ENCODE assay signal across 16 cellular contexts in the genomic region with DNA sequence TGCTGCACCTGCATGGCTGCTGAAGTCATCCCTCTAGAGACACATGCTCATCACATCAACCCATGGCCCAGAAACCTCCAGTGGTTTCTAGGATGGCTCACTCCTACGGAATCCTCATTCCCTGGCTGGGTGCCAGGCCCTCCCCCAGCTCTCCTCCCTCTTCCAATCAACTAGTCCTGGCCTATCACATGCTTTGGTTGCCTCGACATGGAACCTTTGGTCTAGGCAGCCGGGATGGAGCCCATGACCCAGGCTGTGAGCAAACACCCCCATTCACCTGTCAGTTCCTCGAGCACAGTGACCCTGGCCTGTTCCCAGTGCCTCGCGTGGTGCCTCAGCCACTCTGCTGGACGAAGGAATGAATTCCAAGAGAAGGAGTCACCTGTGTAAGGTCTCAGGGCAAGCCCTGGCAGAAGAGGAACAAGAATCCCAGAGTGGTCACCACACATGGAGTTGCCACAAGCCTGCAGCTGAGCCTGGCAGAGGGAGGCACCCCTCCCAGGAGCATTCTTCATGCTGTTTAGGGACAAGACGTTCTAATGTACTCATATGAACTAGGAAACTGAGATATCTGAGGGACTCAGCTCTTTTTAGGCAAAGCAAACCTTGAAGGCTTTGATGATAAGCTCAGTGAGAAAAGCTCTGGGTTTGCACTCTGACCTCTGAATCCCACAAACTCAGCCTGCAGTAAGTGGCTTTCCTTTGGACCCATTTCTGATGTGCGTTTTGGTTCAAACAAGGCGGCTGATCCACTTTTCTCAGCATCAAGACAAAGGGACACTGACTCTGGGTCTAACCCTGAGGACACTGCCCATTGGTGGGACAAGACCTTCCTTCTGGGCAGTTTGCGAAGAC. TPM values are rescaled to one million over a fixed set of nuclear protein-coding genes. Genes with fewer than 3 reads are reported as not detected.
DNase-seq lines count a peak whose midpoint lies in the region; ATAC-seq, FAIRE-seq and TF ChIP-seq lines count a peak whose summit lies in the region.
"Had no signal": no experiment of that assay in that cellular context is flagged by ENCODE, and none has a peak within 500 bp of the region (broad histone marks: within the 10 kb centered on the region; RNA-seq: fewer than 3 reads in every experiment).

No MANE protein-coding gene starts in this region.

- TF ChIP-seq CTCF in HepG2 (CRISPR knock-in tag; IDR thresholded peaks at IDR 0.05), result no peak

- no peak overlapping the region for H3K4me3 Mint-ChIP-seq in activated CD4-positive, alpha-beta memory T cell treated with anti-CD3 and anti-CD28 coated beads, Interleukin-2, amount 10 ng/mL, durations not matched to agents 7 days and 5 days
- H3K4me3 Mint-ChIP-seq: activated naive CD8-positive, alpha-beta T cell; effector memory CD8-positive, alpha-beta T cell; neural progenitor cell; T-helper 1 cell treated with Interleukin-12 subunit alpha and Interleukin-12 subunit beta and Interleukin-4 antibody, amounts not matched to agents 30 μg/mL and 1 μg/mL, for 36 hours had no signal

- ATAC-seq in HepG2, result peak; percentile 76
- no peak for ATAC-seq in GM18858 (IDR thresholded peaks at IDR 0.05; ENCODE audit: unreplicated experiment)
- ATAC-seq: effector memory CD8-positive, alpha-beta T cell had no signal

- no peaks in the 10 kb centered on the region for H3K9me3 ChIP-seq in HepG2 (ENCODE audit: low read length)

- peak; percentile 65 for FAIRE-seq in HepG2 (lab: Jason Lieb, UNC)

- no peaks in the 10 kb centered on the region for H4K20me1 ChIP-seq in HepG2 (ENCODE audit: insufficient read depth, low read length)

- TF ChIP-seq RAD21 in HepG2 (CRISPR knock-in tag; IDR thresholded peaks at IDR 0.05), result no peak

- peak; percentile 51 for DNase-seq in AG20443 (ENCODE audit: low spot score)
- DNase-seq in M059J (ENCODE audit: low read depth), result peak; percentile 93
- DNase-seq in brain pericyte (ENCODE audit: low read depth, low spot score), result peak; percentile 18
- peak; percentile 72 for DNase-seq in HepG2 (ENCODE audit: low spot score)
- no peak for DNase-seq in cerebellum (ENCODE audit: low spot score)
- no peak for DNase-seq in NCI-H146 treated with DMSO at 0.1 percent for 48 hours (lab: John Stamatoyannopoulos, UW; ENCODE audit: unreplicated experiment)
- DNase-seq in activated CD4-positive, alpha-beta memory T cell treated with anti-CD3 and anti-CD28 coated beads, Interleukin-2, amount 10 ng/mL, durations not matched to agents 7 days and 5 days, result no peak
- DNase-seq: C1 segment of cervical spinal cord; effector memory CD8-positive, alpha-beta T cell; NCI-H1417; NK-92 treated with Interleukin-12 subunit alpha and Interleukin-12 subunit beta, amount 100 ng/mL, for 24 hours; stimulated activated naive CD4-positive, alpha-beta T cell had no signal

- H3K79me2 ChIP-seq in HepG2 (ENCODE audit: insufficient read depth, low read length), result no peaks in the 10 kb centered on the region

- H3K27ac ChIP-seq in HepG2 (ENCODE audit: extremely low read length, insufficient read depth, low read length), result peak overlapping the region; percentile 34
- H3K27ac ChIP-seq: neural progenitor cell had no signal

- no peak overlapping the region for H3K9ac ChIP-seq in HepG2 (ENCODE audit: insufficient read depth, low read depth, low read length)
- H3K9ac ChIP-seq: neural progenitor cell had no signal

- H3K4me2 ChIP-seq in HepG2 (ENCODE audit: low read depth, low read length), result peak overlapping the region; percentile 34
- H3K4me2 ChIP-seq: neural progenitor cell had no signal

- H3K9me3 Mint-ChIP-seq in activated CD4-positive, alpha-beta memory T cell treated with anti-CD3 and anti-CD28 coated beads, Interleukin-2, amount 10 ng/mL, durations not matched to agents 7 days and 5 days, result no peaks in the 10 kb centered on the region
- H3K9me3 Mint-ChIP-seq: effector memory CD8-positive, alpha-beta T cell; neural progenitor cell; T-helper 1 cell treated with Interleukin-12 subunit alpha and Interleukin-12 subunit beta and Interleukin-4 antibody, amounts not matched to agents 30 μg/mL and 1 μg/mL, for 36 hours had no signal

- H3K4me1 ChIP-seq in HepG2 (ENCODE audit: insufficient read depth, low read length), result peaks cover 47% of the 10 kb centered on the region

- no TSS peak for BruUV-seq in HepG2 (replicated peaks; lab: Mats Ljungman, UMichigan)

- CTCF ChIA-PET in HepG2 (lab: Yijun Ruan, JAX; ENCODE audit: low intra/inter-chr PET ratio, low total read pairs), result no interaction called here
- CTCF ChIA-PET in activated CD4-positive, alpha-beta memory T cell treated with anti-CD3 and anti-CD28 coated beads, Interleukin-2, amount 10 ng/mL, durations not matched to agents 7 days and 5 days (lab: Charles Lee), result no interaction called here

- no peak overlapping the region for H3K27ac Mint-ChIP-seq in activated CD4-positive, alpha-beta memory T cell treated with anti-CD3 and anti-CD28 coated beads, Interleukin-2, amount 10 ng/mL, durations not matched to agents 7 days and 5 days
- H3K27ac Mint-ChIP-seq: activated naive CD8-positive, alpha-beta T cell; effector memory CD8-positive, alpha-beta T cell; neural progenitor cell; T-helper 1 cell treated with Interleukin-12 subunit alpha and Interleukin-12 subunit beta and Interleukin-4 antibody, amounts not matched to agents 30 μg/mL and 1 μg/mL, for 36 hours had no signal

- in situ Hi-C loops in HepG2 (cut with HindIII; ENCODE audit: extremely low pct_ligation_motif_present, low pct_unique_long_range_greater_than_20kb), result no loop called here

- H3K4me1 Mint-ChIP-seq in activated CD4-positive, alpha-beta memory T cell treated with anti-CD3 and anti-CD28 coated beads, Interleukin-2, amount 10 ng/mL, durations not matched to agents 7 days and 5 days, result no peaks in the 10 kb centered on the region

- no peak overlapping the region for H2AFZ ChIP-seq in HepG2 (ENCODE audit: low read length)
- H2AFZ ChIP-seq: neural progenitor cell had no signal

- no peak overlapping the region for H3K4me3 ChIP-seq in HepG2 (replicated peaks in 1 of 3; ENCODE audit: insufficient read depth in 1 of 3, low read depth in 2 of 3, low read length in 3 of 3)
- H3K4me3 ChIP-seq: neural progenitor cell had no signal

- TF ChIP-seq EP300 in HepG2 (IDR thresholded peaks at IDR 0.05; ENCODE audit: low read depth in 2 of 2, low read length in 2 of 2) (0 out of 4 replicates have a peak, but pooled peaks of 1 of the 2 experiments have one; percentile 20), HepG2 (CRISPR knock-in tag; IDR thresholded peaks at IDR 0.05; ENCODE audit: borderline replicate concordance) (no peak)

- no peak for TF ChIP-seq POLR2A in HepG2 (IDR thresholded peaks at IDR 0.05; ENCODE audit: insufficient read depth in 1 of 2, low read depth in 2 of 2, low read length in 2 of 2)

- POLR2A ChIA-PET in HepG2 (lab: Yijun Ruan, JAX), result interaction anchor here (0.5 to 1.4 kb wide), 2 partner anchors 11 to 66 kb away, joined by 3 to 4 read pairs; no protein-coding TSS in a partner anchor
- POLR2A ChIA-PET in activated CD4-positive, alpha-beta memory T cell treated with anti-CD3 and anti-CD28 coated beads, Interleukin-2, amount 10 ng/mL, durations not matched to agents 7 days and 5 days (lab: Charles Lee), result no interaction called here

- no peaks in the 10 kb centered on the region for H3K36me3 Mint-ChIP-seq in activated CD4-positive, alpha-beta memory T cell treated with anti-CD3 and anti-CD28 coated beads, Interleukin-2, amount 10 ng/mL, durations not matched to agents 7 days and 5 days (ENCODE audit: low read depth)
- H3K36me3 Mint-ChIP-seq: neural progenitor cell had no signal

- H3K27me3 ChIP-seq in HepG2 (ENCODE audit: control insufficient read depth in 1 of 2, insufficient read depth in 2 of 2, low read length in 2 of 2), result no peaks in the 10 kb centered on the region
- H3K27me3 ChIP-seq: neural progenitor cell had no signal

- intact Hi-C loops in HepG2 (cut with micrococcal nuclease; ENCODE audit: unreplicated experiment), result no loop called here

- no peaks in the 10 kb centered on the region; a peak in 4 of 5 replicates for H3K36me3 ChIP-seq in HepG2 (replicated peaks in 1 of 2; ENCODE audit: control insufficient read depth in 1 of 2, insufficient read depth in 2 of 2, low read length in 2 of 2)
- H3K36me3 ChIP-seq: neural progenitor cell had no signal

- H3K27me3 Mint-ChIP-seq in activated CD4-positive, alpha-beta memory T cell treated with anti-CD3 and anti-CD28 coated beads, Interleukin-2, amount 10 ng/mL, durations not matched to agents 7 days and 5 days, result no peaks in the 10 kb centered on the region
- H3K27me3 Mint-ChIP-seq: activated naive CD8-positive, alpha-beta T cell; effector memory CD8-positive, alpha-beta T cell had no signal

- 40% methylated on average over 11 of the region's 11 CpGs for WGBS in HepG2 (ENCODE audit: low lambda C conversion rate)

RNA-seq across cellular contexts. Expression of a gene that starts 40.2 kb away (rescaled TPM):
- 1.3 and 3.0 TPM in 2 replicates for total RNA-seq in M059J (2014; rRNA removed; shearing (Covaris generic))
- total RNA-seq in HepG2 (2016; rRNA removed; fragmentation: Illumina TruSeq; extraction: Trizol) (0.56 and 1.2 TPM in 2 replicates), cerebellum (1.00 TPM)
- 0.18 and 0.20 TPM in 2 replicates for total RNA-seq in HepG2 (2016; cell fraction: cytosol; rRNA removed; fragmentation: Illumina TruSeq; extraction: Trizol; ENCODE audit: low read depth)
- total RNA-seq in HepG2 (2016; cell fraction: insoluble cytoplasmic fraction; rRNA removed; fragmentation: Illumina TruSeq; extraction: Trizol), result 0.61 and 1.0 TPM in 2 replicates
- total RNA-seq in HepG2 (2016; cell fraction: membrane; rRNA removed; fragmentation: Illumina TruSeq; extraction: Trizol), result 0.52 and 0.74 TPM in 2 replicates
- total RNA-seq in HepG2 (2016; cell fraction: nucleus; rRNA removed; fragmentation: Illumina TruSeq; extraction: Trizol), result 0.88 and 1.0 TPM in 2 replicates
- 1.3 and 1.8 TPM in 2 replicates for polyA plus RNA-seq in HepG2 (2011; rRNA removed)
- 1.5 and 1.9 TPM in 2 replicates for polyA plus RNA-seq in HepG2 (2011; cell fraction: cytosol; rRNA removed)
- polyA plus RNA-seq in HepG2 (2011; cell fraction: nucleus; rRNA removed), result 3.4 and 3.6 TPM in 2 replicates
- polyA plus RNA-seq in HepG2 (2012), result 2.0 and 2.2 TPM in 2 replicates
- 0.11 TPM in 2 replicates for polyA plus RNA-seq in HepG2 (2016; cell fraction: cytosol; fragmentation: Illumina TruSeq; extraction: Trizol; ENCODE audit: low read depth)
- 0.44 and 0.60 TPM in 2 replicates for polyA plus RNA-seq in HepG2 (2016; cell fraction: insoluble cytoplasmic fraction; fragmentation: Illumina TruSeq; extraction: Trizol; ENCODE audit: low read depth)
- polyA plus RNA-seq in HepG2 (2016; cell fraction: membrane; fragmentation: Illumina TruSeq; extraction: Trizol; ENCODE audit: low read depth), result 0.29 and 0.52 TPM in 2 replicates
- 0.61 and 0.77 TPM in 2 replicates for polyA plus RNA-seq in HepG2 (2016; cell fraction: nucleus; fragmentation: Illumina TruSeq; extraction: Trizol; ENCODE audit: insufficient read depth, low read depth)
- polyA minus RNA-seq in HepG2 (2011; rRNA and poly(A)+ RNA removed; ENCODE audit: low replicate concordance), result 0.14 and 3.0 TPM in 2 replicates
- polyA minus RNA-seq in HepG2 (2011; cell fraction: cytosol; rRNA and poly(A)+ RNA removed), result 2.1 and 2.3 TPM in 2 replicates
- polyA minus RNA-seq in HepG2 (2011; cell fraction: nucleus; rRNA and poly(A)+ RNA removed), result 4.5 and 4.8 TPM in 2 replicates
- total RNA-seq in activated CD4-positive, alpha-beta memory T cell treated with anti-CD3 and anti-CD28 coated beads, Interleukin-2, amount 10 ng/mL, durations not matched to agents 7 days and 5 days, result under 1 TPM; 0.08 to 0.10 TPM

Comparison
In these comparisons a context has a peak if more than half of its experiments do, and no peak if none do; other contexts are left out.
1. DNase-seq: peak in AG20443 (single experiment), M059J (single experiment), brain pericyte (single experiment) and HepG2 (single experiment); none in cerebellum (single experiment), NCI-H146 treated with DMSO at 0.1 percent for 48 hours (single experiment) and activated CD4-positive, alpha-beta memory T cell treated with anti-CD3 and anti-CD28 coated beads, Interleukin-2, amount 10 ng/mL, durations not matched to agents 7 days and 5 days (single experiment).